ENCODE assay signal across 8 cellular contexts in genomic region chr17:58082870-58083490, GRCh38. TPM values are rescaled to one million over a fixed set of nuclear protein-coding genes. Genes with fewer than 3 reads are reported as not detected.
DNase-seq lines count a peak whose midpoint lies in the region; ATAC-seq and TF ChIP-seq lines count a peak whose summit lies in the region.

Gene DYNLL2, plus strand, starts transcription at chr17:58083419. Its CDS starts 3,672 bp downstream, at chr17:58087091.

- H3K36me3 ChIP-seq in DOHH2 (ENCODE audit: control insufficient read depth, low read length), result peaks cover 45% of the 10 kb centered on the region
- peaks cover 3% of the 10 kb centered on the region for H3K36me3 ChIP-seq in neural cell (ENCODE audit: insufficient read depth, low read length)

- H2AFZ ChIP-seq in neural cell (ENCODE audit: low read depth, low read length), result peak within 1 kb of the TSS; percentile 89

- peaks cover 22% of the 10 kb centered on the region for H3K4me1 ChIP-seq in DOHH2 (ENCODE audit: control insufficient read depth, low read length)

- H3K4me2 ChIP-seq in DOHH2 (ENCODE audit: low read length), result peak within 1 kb of the TSS; percentile 99
- H3K4me2 ChIP-seq in neural cell (ENCODE audit: low read length), result peak within 1 kb of the TSS; percentile 99

- peak within 1 kb of the TSS; percentile 51; the same call in 1 of the 2 replicates for H3K27ac ChIP-seq in DOHH2 (ENCODE audit: low read depth, low read length)
- peak within 1 kb of the TSS; percentile 100 for H3K27ac ChIP-seq in neural cell (ENCODE audit: low read length)

- H3F3A ChIP-seq in DOHH2 (ENCODE audit: control insufficient read depth, insufficient read depth) (no peaks in the 10 kb centered on the region), neural cell (ENCODE audit: insufficient read depth, low read length, poor library complexity, severe bottlenecking) (no peaks in the 10 kb centered on the region)

- H3K4me3 ChIP-seq in DOHH2 (ENCODE audit: low read length) (peak within 1 kb of the TSS; percentile 86), fibroblast of villous mesenchyme (ENCODE audit: low read depth, low read length) (peak within 1 kb of the TSS; percentile 87), neural cell (ENCODE audit: low read length) (peak within 1 kb of the TSS; percentile 97)

- H4K20me1 ChIP-seq in DOHH2 (ENCODE audit: control insufficient read depth, insufficient read depth, low read depth, low read length) (peaks cover 38% of the 10 kb centered on the region), neural cell (ENCODE audit: insufficient read depth) (peaks cover 46% of the 10 kb centered on the region)

- H3K27me3 ChIP-seq in DOHH2 (ENCODE audit: control insufficient read depth, low read length) (peaks cover 21% of the 10 kb centered on the region), neural cell (ENCODE audit: insufficient read depth, low read depth, low read length) (no peaks in the 10 kb centered on the region)

- peak; percentile 88 for DNase-seq in H4 (ENCODE audit: low spot score)
- peak; percentile 82 for DNase-seq in M059J (ENCODE audit: low read depth)
- peak; percentile 72 to 89 for DNase-seq in SHP77 (lab: John Stamatoyannopoulos, UW)
- peak; percentile 74 for DNase-seq in activated gamma-delta T cell (lab: John Stamatoyannopoulos, UW)
- DNase-seq in fibroblast of villous mesenchyme (ENCODE audit: low read depth), result peak; percentile 87
- peak; percentile 83 to 91 for DNase-seq in stimulated activated naive CD8-positive, alpha-beta T cell treated with anti-CD3 and anti-CD28 coated beads, Interleukin-15, amount 100 ng/mL, for 72 hours

- peak; percentile 36 for TF ChIP-seq RAD21 in neural cell (conservative IDR thresholded peaks at IDR 0.05)

- TF ChIP-seq CTCF in DOHH2 (IDR thresholded peaks at IDR 0.05; ENCODE audit: low read depth, low read length, poor library complexity, severe bottlenecking), result no peak
- no peak for TF ChIP-seq CTCF in fibroblast of villous mesenchyme (IDR thresholded peaks at IDR 0.05; ENCODE audit: insufficient read depth, low read depth, low read length)
- no peak for TF ChIP-seq CTCF in neural cell (IDR thresholded peaks at IDR 0.05; ENCODE audit: poor library complexity, severe bottlenecking)

- H3K9me2 ChIP-seq in DOHH2 (replicated peaks; ENCODE audit: control insufficient read depth, low read length) (no peaks in the 10 kb centered on the region), neural cell (ENCODE audit: insufficient read depth, low read length) (no peaks in the 10 kb centered on the region)

- TF ChIP-seq EP300 in neural cell (conservative IDR thresholded peaks at IDR 0.05; ENCODE audit: poor library complexity, severe bottlenecking), result no peak

- peak within 1 kb of the TSS; percentile 85 to 90 for H3K4me3 Mint-ChIP-seq in stimulated activated naive CD8-positive, alpha-beta T cell treated with anti-CD3 and anti-CD28 coated beads, Interleukin-15, amount 100 ng/mL, for 72 hours

- H3K9me3 Mint-ChIP-seq in stimulated activated naive CD8-positive, alpha-beta T cell treated with anti-CD3 and anti-CD28 coated beads, Interleukin-15, amount 100 ng/mL, for 72 hours, result no peaks in the 10 kb centered on the region

- ATAC-seq in stimulated activated naive CD8-positive, alpha-beta T cell treated with anti-CD3 and anti-CD28 coated beads, Interleukin-15, amount 100 ng/mL, for 72 hours, result peak; percentile 86

- H3K79me2 ChIP-seq in DOHH2 (ENCODE audit: control insufficient read depth, low read length), result peaks cover 49% of the 10 kb centered on the region
- peaks cover 46% of the 10 kb centered on the region for H3K79me2 ChIP-seq in neural cell (replicated peaks; ENCODE audit: insufficient read depth, low read length)

- H3K4me1 Mint-ChIP-seq in stimulated activated naive CD8-positive, alpha-beta T cell treated with anti-CD3 and anti-CD28 coated beads, Interleukin-15, amount 100 ng/mL, for 72 hours, result peaks cover 36% of the 10 kb centered on the region

- peaks cover under 1% of the 10 kb centered on the region for H3K27me3 Mint-ChIP-seq in stimulated activated naive CD8-positive, alpha-beta T cell treated with anti-CD3 and anti-CD28 coated beads, Interleukin-15, amount 100 ng/mL, for 72 hours

- H3K9me3 ChIP-seq in DOHH2 (ENCODE audit: control insufficient read depth, insufficient read depth, low read length) (no peaks in the 10 kb centered on the region), neural cell (ENCODE audit: low read length) (no peaks in the 10 kb centered on the region)

- peak within 1 kb of the TSS; percentile 90 to 93 for H3K27ac Mint-ChIP-seq in stimulated activated naive CD8-positive, alpha-beta T cell treated with anti-CD3 and anti-CD28 coated beads, Interleukin-15, amount 100 ng/mL, for 72 hours

- H3K9ac ChIP-seq in neural cell (ENCODE audit: low read length), result peak within 1 kb of the TSS; percentile 92

TF ChIP-seq in neural cell, 6 proteins besides CTCF, POLR2A, EP300 and RAD21:
- TF ChIP-seq POLR2AphosphoS5 (IDR thresholded peaks at IDR 0.05) (peak; percentile 68), EZH2 (IDR thresholded peaks at IDR 0.05; ENCODE audit: borderline replicate concordance, insufficient read depth, low read length, poor library complexity, severe bottlenecking) (no peak), TAF1 (IDR thresholded peaks at IDR 0.05; ENCODE audit: low read depth) (peak; percentile 65), MXI1 (conservative IDR thresholded peaks at IDR 0.05; ENCODE audit: poor library complexity, severe bottlenecking) (no peak), REST (IDR thresholded peaks at IDR 0.05; ENCODE audit: borderline replicate concordance) (peak; percentile 60), SMC3 (conservative IDR thresholded peaks at IDR 0.05; ENCODE audit: poor library complexity) (no peak)

RNA-seq across cellular contexts. Expression of gene DYNLL2, which starts in this region (rescaled TPM):
- 10.6 and 14.5 TPM in 2 replicates for total RNA-seq in H4 (2014; rRNA removed; shearing (Covaris generic))
- 12.9 and 13.2 TPM in 2 replicates for total RNA-seq in M059J (2014; rRNA removed; shearing (Covaris generic))
- 11.6 and 12.5 TPM in 2 replicates for total RNA-seq in fibroblast of villous mesenchyme
- polyA plus RNA-seq in neural cell, result 66.7 and 72.0 TPM in 2 replicates
- 63.1 and 64.0 TPM in 2 replicates for polyA minus RNA-seq in neural cell

Comparison
In these comparisons a context has a peak if more than half of its experiments do, and no peak if none do; other contexts are left out.
1. Peak in every context shown above with its lines: DNase-seq, ATAC-seq, H3K4me3 ChIP-seq and H3K27ac ChIP-seq.